ENCODE assay signal across 23 cellular contexts in the genomic region with DNA sequence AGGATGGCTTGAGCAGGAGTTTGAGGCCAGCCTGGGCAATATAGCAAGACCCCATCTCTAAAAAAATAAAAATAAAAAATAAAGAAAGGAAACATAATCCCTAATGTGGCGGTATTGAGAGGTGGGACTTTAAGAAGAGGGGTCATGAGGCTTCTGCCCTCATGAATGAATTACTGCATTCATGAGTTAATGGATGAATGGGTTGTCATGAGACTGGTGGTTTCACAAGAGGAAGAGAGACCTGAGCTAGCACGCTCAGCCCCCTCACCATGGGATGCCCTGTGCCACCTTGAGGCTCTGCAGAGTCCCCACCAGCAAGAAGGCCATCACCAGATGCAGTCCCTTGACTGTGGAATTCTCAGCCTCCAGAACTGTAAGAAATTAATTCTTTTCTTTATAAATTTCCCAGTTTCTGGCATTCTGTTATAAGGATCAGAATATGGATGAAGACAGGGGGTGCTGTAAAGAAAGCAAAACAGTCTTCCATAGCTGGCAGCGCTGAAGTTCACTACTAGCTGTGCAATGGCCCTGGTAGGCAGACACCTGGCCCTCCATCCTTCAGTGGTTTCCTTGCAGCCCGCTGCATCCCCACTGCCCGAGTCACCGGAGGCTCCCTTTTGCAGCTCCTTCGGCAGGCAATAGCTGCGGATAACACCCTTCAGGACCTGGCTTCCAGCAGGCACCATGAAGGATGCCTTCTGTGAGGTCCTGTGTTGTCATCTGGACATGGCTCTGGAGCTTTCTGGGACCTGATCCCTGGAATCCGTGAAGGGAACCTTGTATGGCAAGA. TPM values are rescaled to one million over a fixed set of nuclear protein-coding genes. Genes with fewer than 3 reads are reported as not detected.
"Had no signal": no experiment of that assay in that cellular context is flagged by ENCODE, and none has a peak within 500 bp of the region (broad histone marks: within the 10 kb centered on the region; RNA-seq: fewer than 3 reads in every experiment).

No MANE protein-coding gene starts in this region.

- H3K27me3 Mint-ChIP-seq: activated naive CD8-positive, alpha-beta T cell had no signal

- H3K27me3 ChIP-seq: MG63 had no signal

- H3K9me3 Mint-ChIP-seq: T-helper 1 cell treated with Interleukin-12 subunit alpha and Interleukin-12 subunit beta and Interleukin-4 antibody, amounts not matched to agents 30 μg/mL and 1 μg/mL, for 36 hours; WTC11 had no signal

- DNase-seq: activated CD4-positive, alpha-beta T cell treated with anti-CD3 and anti-CD28 coated beads for 48 hours; activated CD4-positive, alpha-beta T cell treated with anti-CD3 and anti-CD28 coated beads, Interleukin-2, amount 50 U/mL, for 4 hours; activated CD4-positive, CD25-positive, alpha-beta regulatory T cell treated with anti-CD3 and anti-CD28 coated beads, Interleukin-2, amount 50 U/mL, for 72 hours; activated CD8-positive, alpha-beta memory T cell treated with anti-CD3 and anti-CD28 coated beads, Interleukin-2, amount 50 U/mL, for 48 hours; activated CD8-positive, alpha-beta T cell treated with anti-CD3 and anti-CD28 coated beads, Interleukin-2, amount 10 ng/mL, durations not matched to agents 7 days and 5 days; activated effector memory CD4-positive, alpha-beta T cell treated with Interleukin-2 at 50 U/mL for 16 hours; activated naive CD4-positive, alpha-beta T cell; activated T-cell treated with anti-CD3 and anti-CD28 coated beads, Interleukin-2, amount 50 U/mL, for 1 hour; cerebellar nuclear complex; MG63; NCI-H1105; NCI-H1436; NCI-H187; NCI-H2081 treated with DMSO at 0.1 percent for 48 hours; NCI-H446; NCI-H524; SIG-M5; SK-N-SH; SW 1271 had no signal

- H3K9me3 ChIP-seq: MG63, SK-N-SH had no signal

- H3K4me1 Mint-ChIP-seq: WTC11 had no signal

- H3K4me2 ChIP-seq: SK-N-SH had no signal

- H3K9ac ChIP-seq: SK-N-SH had no signal

- H3K4me3 Mint-ChIP-seq: activated CD8-positive, alpha-beta T cell treated with anti-CD3 and anti-CD28 coated beads, Interleukin-2, amount 10 ng/mL, durations not matched to agents 7 days and 5 days; activated naive CD8-positive, alpha-beta T cell; T-helper 1 cell treated with Interleukin-12 subunit alpha and Interleukin-12 subunit beta and Interleukin-4 antibody, amounts not matched to agents 30 μg/mL and 1 μg/mL, for 36 hours; WTC11 had no signal

- H3K36me3 Mint-ChIP-seq: activated naive CD8-positive, alpha-beta T cell; WTC11 had no signal

- H3K4me3 ChIP-seq: MG63 had no signal

- ATAC-seq: activated CD8-positive, alpha-beta T cell treated with anti-CD3 and anti-CD28 coated beads, Interleukin-2, amount 10 ng/mL, durations not matched to agents 7 days and 5 days; WTC11 had no signal

- H3K36me3 ChIP-seq: MG63 had no signal

- H3K27ac Mint-ChIP-seq: activated CD8-positive, alpha-beta T cell treated with anti-CD3 and anti-CD28 coated beads, Interleukin-2, amount 10 ng/mL, durations not matched to agents 7 days and 5 days; activated naive CD8-positive, alpha-beta T cell; T-helper 1 cell treated with Interleukin-12 subunit alpha and Interleukin-12 subunit beta and Interleukin-4 antibody, amounts not matched to agents 30 μg/mL and 1 μg/mL, for 36 hours; WTC11 had no signal

RNA-seq across cellular contexts. Expression of gene NSG1, which starts 44.8 kb away (rescaled TPM):
- total RNA-seq: RPMI7951 had no signal
